In the genomic region with DNA sequence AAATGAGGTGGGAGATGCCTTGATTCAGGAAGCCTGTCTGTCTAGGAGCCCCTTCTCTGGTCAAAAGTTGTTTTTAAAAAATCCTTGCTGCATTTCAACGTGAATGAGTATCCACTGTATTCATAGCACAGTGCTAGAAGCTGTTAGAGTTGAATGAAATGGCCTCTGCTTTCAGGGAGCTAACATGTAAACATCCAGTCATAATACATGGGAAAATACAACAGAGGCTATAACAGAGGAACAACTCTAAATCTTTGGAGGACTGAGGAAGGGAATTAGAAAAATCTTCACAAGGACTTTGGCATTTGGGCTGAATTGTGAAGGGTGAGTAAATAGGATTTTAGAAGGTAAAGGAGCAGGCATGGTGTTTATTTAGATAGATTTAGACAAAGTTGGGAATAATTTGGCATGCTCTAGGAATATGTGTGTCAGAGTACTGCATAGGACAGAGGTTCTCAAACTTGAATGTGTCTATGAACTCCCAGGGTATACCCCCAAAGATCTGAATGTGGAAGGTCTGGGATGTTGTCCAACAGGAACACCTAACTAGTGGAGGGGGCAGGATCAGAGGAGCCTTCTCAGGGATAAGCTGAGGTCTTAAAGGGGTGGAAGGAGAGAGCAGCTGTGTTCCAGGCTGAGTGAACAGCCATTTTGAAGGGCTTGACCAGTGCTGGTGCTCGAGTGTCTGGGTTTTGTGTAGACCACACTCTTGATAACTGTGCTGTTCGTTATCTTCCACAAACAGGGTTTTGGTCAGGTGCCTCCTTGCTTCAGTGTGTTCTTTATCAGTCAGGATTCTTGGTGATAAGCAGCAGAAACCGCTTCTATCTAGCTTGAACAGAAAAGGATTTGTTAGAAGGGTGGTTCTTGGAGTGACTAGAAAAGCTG, we compare ENCODE assay signal across 14 cellular contexts. TPM values are rescaled to one million over a fixed set of nuclear protein-coding genes. Genes with fewer than 3 reads are reported as not detected.
DNase-seq lines count a peak whose midpoint lies in the region; ATAC-seq, FAIRE-seq and TF ChIP-seq lines count a peak whose summit lies in the region.
"Had no signal": no experiment of that assay in that cellular context is flagged by ENCODE, and none has a peak within 500 bp of the region (broad histone marks: within the 10 kb centered on the region; RNA-seq: fewer than 3 reads in every experiment).

No MANE protein-coding gene starts in this region.

- RAD21 ChIA-PET in GM12878 (lab: Charles Lee; ENCODE audit: unreplicated experiment), result interaction anchor here (0.8 to 1.8 kb wide), 5 partner anchors 10 to 148 kb away, joined by 3 to 11 read pairs (median 3); a partner anchor contains a TSS

- H3K4me1 Mint-ChIP-seq in naive B cell, result peaks cover 43 to 88% (median 59%) of the 10 kb centered on the region in 3 donors

- peak overlapping the region; percentile 48; the same call in 1 of the 2 replicates for H3K27ac ChIP-seq in BLaER1
- peak overlapping the region; percentile 50 for H3K27ac ChIP-seq in Karpas-422 (ENCODE audit: low read length)
- H3K27ac ChIP-seq in GM12878 (ENCODE audit: control insufficient read depth, insufficient read depth), result no peak overlapping the region
- H3K27ac ChIP-seq: psoas muscle had no signal

- H3K36me3 ChIP-seq in BLaER1, result peaks cover 83% of the 10 kb centered on the region
- H3K36me3 ChIP-seq in Karpas-422 (ENCODE audit: insufficient read depth, low read length), result peaks cover 41% of the 10 kb centered on the region
- H3K36me3 ChIP-seq in GM12878 (ENCODE audit: control insufficient read depth in 2 of 2, insufficient read depth in 2 of 2, low read length in 1 of 2), result peaks cover 0 to 5% of the 10 kb centered on the region in 2 experiments; a peak in 2 of 4 replicates

- no peak for FAIRE-seq in GM12878 (lab: Jason Lieb, UNC)
- FAIRE-seq: GM12891 had no signal

- no peaks in the 10 kb centered on the region for H3K9me2 ChIP-seq in Karpas-422 (replicated peaks; ENCODE audit: insufficient read depth, low read length)

- H2AFZ ChIP-seq in Karpas-422 (ENCODE audit: low read length) (no peak overlapping the region), GM12878 (ENCODE audit: control insufficient read depth, low read depth, low read length) (no peak overlapping the region)

- no peak for TF ChIP-seq POLR2A in GM12878 (IDR thresholded peaks at IDR 0.05; ENCODE audit: low read depth, low read length)

- in situ Hi-C loops in GM12878 (cut with MboI), result no loop called here

- H3K9ac ChIP-seq in BLaER1 (0 out of 2 replicates have a peak overlapping the region, but pooled peaks have one; percentile 2), Karpas-422 (ENCODE audit: low read length) (no peak overlapping the region; the same call in 1 of the 2 replicates), GM12878 (ENCODE audit: control insufficient read depth, insufficient read depth, low read length) (no peak overlapping the region)

- no peak for TF ChIP-seq CTCF in GM12878 (IDR thresholded peaks at IDR 0.05 in 2 of 3, conservative IDR thresholded peaks at IDR 0.05 in 1 of 3; ENCODE audit: control insufficient read depth in 2 of 3, extremely low read depth in 1 of 3, insufficient read depth in 1 of 3, low read depth in 3 of 3, low read length in 3 of 3)

- H3K27me3 Mint-ChIP-seq in naive B cell, result no peaks in the 10 kb centered on the region
- H3K27me3 Mint-ChIP-seq: CD4-positive, CD25-positive, alpha-beta regulatory T cell had no signal

- SMC1A ChIA-PET in GM12878 (lab: Charles Lee; ENCODE audit: uncharacterized antibody, unreplicated experiment), result interaction anchor here (0.7 to 10.2 kb wide), 7 partner anchors 8 to 147 kb away, joined by 3 to 96 read pairs (median 8); a partner anchor contains a TSS

- no peak for TF ChIP-seq EP300 in GM12878 (IDR thresholded peaks at IDR 0.05; ENCODE audit: borderline replicate concordance in 1 of 2, control insufficient read depth in 1 of 2, low read depth in 2 of 2, low read length in 2 of 2)

- TSS peak; percentile 48 for BruUV-seq in GM12878 (replicated peaks; lab: Mats Ljungman, UMichigan)

- H3K27ac Mint-ChIP-seq in naive B cell, result peak overlapping the region; percentile 2 to 92 (median 74)

- H3K9me3 Mint-ChIP-seq in naive B cell, result no peaks in the 10 kb centered on the region
- H3K9me3 Mint-ChIP-seq: CD4-positive, CD25-positive, alpha-beta regulatory T cell had no signal

- H3K9me3 ChIP-seq in BLaER1 (no peaks in the 10 kb centered on the region), Karpas-422 (ENCODE audit: low read length) (no peaks in the 10 kb centered on the region), GM12878 (replicated peaks; ENCODE audit: control insufficient read depth, insufficient read depth, low read length) (no peaks in the 10 kb centered on the region)
- H3K9me3 ChIP-seq: psoas muscle had no signal

- peak; percentile 39 for ATAC-seq in GM12878
- ATAC-seq in naive B cell (ENCODE audit: low read depth in 2 of 2), result no peak
- no peak for ATAC-seq in GM18858 (IDR thresholded peaks at IDR 0.05; ENCODE audit: unreplicated experiment)
- ATAC-seq: psoas muscle had no signal

- intact Hi-C loops in GM12878 (cut with micrococcal nuclease; ENCODE audit: unreplicated experiment), result no loop called here

- 60% methylated on average over 4 of the region's 4 CpGs for WGBS in GM12878 (ENCODE audit: insufficient coverage, insufficient replicate concordance, low lambda C conversion rate, missing lambda C conversion rate)

- H3K4me3 Mint-ChIP-seq in naive B cell, result peak overlapping the region in 1 of 8 donors; percentile 69
- H3K4me3 Mint-ChIP-seq: CD4-positive, CD25-positive, alpha-beta regulatory T cell had no signal

- H4K20me1 ChIP-seq in BLaER1 (peaks cover 100% of the 10 kb centered on the region), Karpas-422 (ENCODE audit: insufficient read depth, low read depth, low read length) (peaks cover 66% of the 10 kb centered on the region), GM12878 (ENCODE audit: control insufficient read depth, insufficient read depth) (peaks cover 3% of the 10 kb centered on the region; the same call in 1 of the 2 replicates)

- no peak overlapping the region for H3K4me3 ChIP-seq in BLaER1
- no peak overlapping the region for H3K4me3 ChIP-seq in Karpas-422 (ENCODE audit: low read length)
- H3K4me3 ChIP-seq in GM12878, result no peak overlapping the region
- H3K4me3 ChIP-seq: psoas muscle had no signal

- peak overlapping the region; percentile 48 for H3K4me2 ChIP-seq in BLaER1
- no peak overlapping the region for H3K4me2 ChIP-seq in Karpas-422 (ENCODE audit: low read depth, low read length, poor library complexity, severe bottlenecking)
- peak overlapping the region; percentile 12 for H3K4me2 ChIP-seq in GM12878 (ENCODE audit: control insufficient read depth, insufficient read depth)

- no peak for TF ChIP-seq RAD21 in GM12878 (IDR thresholded peaks at IDR 0.05; ENCODE audit: insufficient read depth, low read depth, low read length)

- CTCF ChIA-PET in GM12878 (lab: Yijun Ruan, JAX), result interaction anchor here (0.7 to 3.6 kb wide), 8 partner anchors 8 to 265 kb away, joined by 3 to 26 read pairs (median 7); no protein-coding TSS in a partner anchor

- H3K36me3 Mint-ChIP-seq in naive B cell, result no peaks in the 10 kb centered on the region

- DNase-seq in Karpas-422 (no peak), GM12878 (ENCODE audit: low read depth, low spot score) (no peak), naive B cell (no peak), NCI-H2227 treated with DMSO at 0.1 percent for 48 hours (lab: John Stamatoyannopoulos, UW) (no peak), HCEC 1CT (no peak)
- DNase-seq in activated CD4-positive, alpha-beta T cell treated with anti-CD3 and anti-CD28 coated beads for 48 hours, result no peak
- DNase-seq: activated CD8-positive, alpha-beta memory T cell treated with anti-CD3 and anti-CD28 coated beads, Interleukin-2, amount 50 U/mL, for 48 hours; CD4-positive, CD25-positive, alpha-beta regulatory T cell; NCI-H187 treated with DMSO at 0.1 percent for 48 hours; psoas muscle; SHP77 had no signal

- H3K4me1 ChIP-seq in BLaER1 (peaks cover 64% of the 10 kb centered on the region), Karpas-422 (ENCODE audit: low read length) (peaks cover 79% of the 10 kb centered on the region), GM12878 (ENCODE audit: control insufficient read depth, insufficient read depth, low read length) (peaks cover 29% of the 10 kb centered on the region)

- H3K27me3 ChIP-seq in BLaER1 (no peaks in the 10 kb centered on the region), Karpas-422 (ENCODE audit: low read length) (no peaks in the 10 kb centered on the region), GM12878 (replicated peaks in 1 of 2; ENCODE audit: control insufficient read depth in 2 of 2, insufficient read depth in 2 of 2, low read length in 1 of 2) (no peaks in the 10 kb centered on the region)

- POLR2A ChIA-PET in GM12878 (lab: Charles Lee), result interaction anchor here (0.6 to 9.4 kb wide), 8 partner anchors 11 to 104 kb away, joined by 3 to 135 read pairs (median 6); a partner anchor contains a TSS

- H3K79me2 ChIP-seq in Karpas-422 (ENCODE audit: low read length) (peaks cover 97% of the 10 kb centered on the region), GM12878 (ENCODE audit: control insufficient read depth, insufficient read depth, low read length) (peaks cover 92% of the 10 kb centered on the region)

RNA-seq across cellular contexts. Expression of a gene that starts 12.7 kb away (rescaled TPM):
- total RNA-seq in Karpas-422 (2014; rRNA removed; shearing (Covaris generic); ENCODE audit: low replicate concordance), result 159 and 190 TPM in 2 replicates
- 537 and 614 TPM in 2 replicates for total RNA-seq in GM12878 (2013; cell fraction: nucleolus; rRNA removed)
- 62.9 and 75.3 TPM in 2 replicates for total RNA-seq in GM12878 (2014; rRNA removed)
- total RNA-seq in GM12878 (2014; rRNA removed; fragmentation: Illumina TruSeq; extraction: Trizol), result 52.2 and 56.3 TPM in 2 replicates
- 171 and 177 TPM in 2 replicates for total RNA-seq in GM12878 (2021)
- polyA plus RNA-seq in GM12878 (2011; ENCODE audit: low read depth), result 105 TPM
- 94.7 and 124 TPM in 2 replicates for polyA plus RNA-seq in GM12878 (2011; rRNA removed)
- 139 and 162 TPM in 2 replicates for polyA plus RNA-seq in GM12878 (2011; cell fraction: cytosol; rRNA removed)
- polyA plus RNA-seq in GM12878 (2011; cell fraction: nucleus; rRNA removed), result 458 and 495 TPM in 2 replicates
- polyA plus RNA-seq in GM12878 (2012), result 149 and 160 TPM in 2 replicates
- 144 and 150 TPM in 2 replicates for polyA plus RNA-seq in GM12878 (2014; fragmentation: Illumina TruSeq; extraction: Trizol)
- polyA plus RNA-seq in GM12878 (2014; fragmentation: Nextera tagmentation; extraction: Ambion mirVana), result 1 to 10 TPM; 2.4 to 3.6 TPM
- 160 and 184 TPM in 2 replicates for polyA plus RNA-seq in GM12878 (2014; rRNA removed)
- 10 to 100 TPM; 73.8 to 82.3 TPM for polyA plus RNA-seq in GM12878 (2016; fragmentation: Nextera tagmentation; extraction: Ambion mirVana)
- 180 and 262 TPM in 2 replicates for polyA minus RNA-seq in GM12878 (2011; rRNA and poly(A)+ RNA removed)
- polyA minus RNA-seq in GM12878 (2011; cell fraction: cytosol; rRNA and poly(A)+ RNA removed), result 77.4 and 82.9 TPM in 2 replicates
- 89.6 and 141 TPM in 2 replicates for polyA minus RNA-seq in GM12878 (2011; cell fraction: nucleus; rRNA and poly(A)+ RNA removed)
- 10 to 100 TPM; 30.1 to 52.8 (median 40.7) TPM for polyA plus RNA-seq in naive B cell (ENCODE audit: low read depth in 6 of 6)

RNA-seq across cellular contexts. Expression of a gene that starts 45.1 kb away (rescaled TPM):
- total RNA-seq in Karpas-422 (2014; rRNA removed; shearing (Covaris generic); ENCODE audit: low replicate concordance), result 4.4 and 12.5 TPM in 2 replicates
- total RNA-seq in GM12878 (2013; cell fraction: nucleolus; rRNA removed), result 19.5 and 23.0 TPM in 2 replicates
- total RNA-seq in GM12878 (2014; rRNA removed) (14.5 and 15.8 TPM in 2 replicates), GM12878 (2014; rRNA removed; fragmentation: Illumina TruSeq; extraction: Trizol) (11.8 and 13.6 TPM in 2 replicates), GM12878 (2021) (18.2 and 19.3 TPM in 2 replicates)
- 2.9 TPM for polyA plus RNA-seq in GM12878 (2011; ENCODE audit: low read depth)
- polyA plus RNA-seq in GM12878 (2011; rRNA removed) (4.7 and 8.2 TPM in 2 replicates), GM12878 (2014; fragmentation: Illumina TruSeq; extraction: Trizol) (9.1 and 10.6 TPM in 2 replicates), GM12878 (2014; fragmentation: Nextera tagmentation; extraction: Ambion mirVana) (1 to 10 TPM in 1 of 2 experiments, under 1 TPM in 1; 0.35 to 1.2 TPM), GM12878 (2014; rRNA removed) (10.7 and 14.0 TPM in 2 replicates), GM12878 (2016; fragmentation: Nextera tagmentation; extraction: Ambion mirVana) (10 to 100 TPM; 12.8 to 14.4 TPM), naive B cell (ENCODE audit: low read depth in 6 of 6) (1 to 10 TPM; 2.1 to 7.6 (median 3.6) TPM)
- 12.0 and 15.1 TPM in 2 replicates for polyA plus RNA-seq in GM12878 (2011; cell fraction: cytosol; rRNA removed)
- polyA plus RNA-seq in GM12878 (2011; cell fraction: nucleus; rRNA removed), result 12.0 and 13.9 TPM in 2 replicates
- polyA plus RNA-seq in GM12878 (2012), result 4.8 and 5.4 TPM in 2 replicates
- 22.6 and 41.9 TPM in 2 replicates for polyA minus RNA-seq in GM12878 (2011; rRNA and poly(A)+ RNA removed)
- polyA minus RNA-seq in GM12878 (2011; cell fraction: cytosol; rRNA and poly(A)+ RNA removed), result 11.0 and 13.6 TPM in 2 replicates
- 7.3 and 9.1 TPM in 2 replicates for polyA minus RNA-seq in GM12878 (2011; cell fraction: nucleus; rRNA and poly(A)+ RNA removed)
